Comparison of ENCODE assay signal across 12 cellular contexts in genomic region chr7:134448359-134449229, GRCh38. TPM values are rescaled to one million over a fixed set of nuclear protein-coding genes. Genes with fewer than 3 reads are reported as not detected.
A peak's percentile ranks its signal among the peaks of the same experiment; 100 is the strongest.
DNase-seq lines count a peak whose midpoint lies in the region; ATAC-seq, FAIRE-seq and TF ChIP-seq lines count a peak whose summit lies in the region.
"Had no signal": no experiment of that assay in that cellular context is flagged by ENCODE, and none has a peak within 500 bp of the region (broad histone marks: within the 10 kb centered on the region; RNA-seq: fewer than 3 reads in every experiment).

No MANE protein-coding gene starts in this region.

- POLR2A ChIA-PET in OCI-LY7 (lab: Charles Lee): interaction anchor here (1.7 kb wide), 1 partner anchor 10 kb away, joined by 5 read pairs; no protein-coding TSS in a partner anchor

- H3K36me3 ChIP-seq in keratinocyte (ENCODE audit: control insufficient read depth in 2 of 2, extremely low read depth in 1 of 2, insufficient read depth in 2 of 2, low read length in 2 of 2) (peaks cover 26 to 36% of the 10 kb centered on the region in 2 experiments), OCI-LY7 (ENCODE audit: insufficient read depth, low read length) (peaks cover 83% of the 10 kb centered on the region)
- H3K36me3 ChIP-seq: ovary had no signal

- no peaks in the 10 kb centered on the region for H3K9me2 ChIP-seq in OCI-LY7 (ENCODE audit: insufficient read depth, low read length)

- H2AFZ ChIP-seq in keratinocyte (ENCODE audit: control insufficient read depth, low read length) (peak overlapping the region; percentile 50), OCI-LY7 (ENCODE audit: low read length) (no peak overlapping the region)

- H3K4me2 ChIP-seq in keratinocyte (ENCODE audit: control insufficient read depth, extremely low read depth, insufficient read depth, low read depth, low read length) (peak overlapping the region; percentile 45), OCI-LY7 (ENCODE audit: low read length) (no peak overlapping the region)

- no peaks in the 10 kb centered on the region for H3K9me3 ChIP-seq in keratinocyte (ENCODE audit: control insufficient read depth, low read depth, low read length)
- H3K9me3 ChIP-seq in OCI-LY7 (ENCODE audit: low read length): no peaks in the 10 kb centered on the region
- H3K9me3 ChIP-seq: ovary, SJCRH30, thyroid gland had no signal

- dilution Hi-C loops in keratinocyte (cut with MboI; ENCODE audit: extremely low pct_ligation_motif_present, low sequenced_read_pairs): no loop called here

- intact Hi-C loops in OCI-LY7 (cut with micrococcal nuclease; ENCODE audit: unreplicated experiment): no loop called here

- FAIRE-seq in keratinocyte (lab: Jason Lieb, UNC): no peak

- ATAC-seq in GM19467 (IDR thresholded peaks at IDR 0.05; ENCODE audit: unreplicated experiment): no peak

- CTCF ChIA-PET in OCI-LY7 (lab: Charles Lee; ENCODE audit: unreplicated experiment): interaction anchor here (0.7 kb wide), 1 partner anchor 186 kb away, joined by 3 read pairs; no protein-coding TSS in a partner anchor

- no peak overlapping the region for H3K4me3 ChIP-seq in AG10803 (ENCODE audit: low read length)
- no peak overlapping the region for H3K4me3 ChIP-seq in keratinocyte (ENCODE audit: control insufficient read depth in 2 of 3, extremely low read depth in 1 of 3, insufficient read depth in 2 of 3, low read depth in 1 of 3, low read length in 3 of 3)
- H3K4me3 ChIP-seq in OCI-LY7 (ENCODE audit: low read depth, low read length, poor library complexity, severe bottlenecking): no peak overlapping the region
- H3K4me3 ChIP-seq: cardiac muscle cell, ovary, SJCRH30, thyroid gland had no signal

- TF ChIP-seq CTCF in AG10803 (conservative IDR thresholded peaks at IDR 0.05; ENCODE audit: low read length) (no peak), keratinocyte (optimal IDR thresholded peaks at IDR 0.05 in 1 of 3, IDR thresholded peaks at IDR 0.05 in 1 of 3, conservative IDR thresholded peaks at IDR 0.05 in 1 of 3; ENCODE audit: extremely low read depth in 1 of 3, insufficient read depth in 2 of 3, low read length in 3 of 3) (no peak), OCI-LY7 (conservative IDR thresholded peaks at IDR 0.05; ENCODE audit: low read length) (no peak)

- peak overlapping the region; percentile 1 for H3K9ac ChIP-seq in keratinocyte (ENCODE audit: control insufficient read depth, extremely low read depth, insufficient read depth, low read length)

- peaks cover 28% of the 10 kb centered on the region for H3K4me1 ChIP-seq in keratinocyte (ENCODE audit: control insufficient read depth, extremely low read depth, insufficient read depth, low read length)
- H3K4me1 ChIP-seq in OCI-LY7 (ENCODE audit: insufficient read depth, low read length, poor library complexity, severe bottlenecking): no peaks in the 10 kb centered on the region

- no peaks in the 10 kb centered on the region for H3K27me3 ChIP-seq in keratinocyte (ENCODE audit: control insufficient read depth, extremely low read depth, insufficient read depth, low read length)
- H3K27me3 ChIP-seq: cardiac muscle cell, ovary, SJCRH30, thyroid gland had no signal

- no peaks in the 10 kb centered on the region for H3K9me1 ChIP-seq in keratinocyte (ENCODE audit: control insufficient read depth, extremely low read depth, insufficient read depth, low read length)

- DNase-seq in AG10803 (ENCODE audit: low read depth) (peak; percentile 90), HT1080 (ENCODE audit: low read depth) (peak; percentile 89), amniotic epithelial cell (ENCODE audit: low read depth) (peak; percentile 79), keratinocyte (ENCODE audit: low read depth, low spot score) (no peak), OCI-LY7 (ENCODE audit: low spot score) (no peak), NCI-H187 treated with DMSO at 0.1 percent for 48 hours (lab: John Stamatoyannopoulos, UW) (no peak)
- no peak for DNase-seq in stimulated activated CD4-positive, alpha-beta T cell treated with anti-CD3 and anti-CD28 coated beads, Interleukin-2, amount 100 ng/mL, for 24 hours
- DNase-seq: ovary, SJCRH30 had no signal

- H3K79me2 ChIP-seq in keratinocyte (ENCODE audit: control insufficient read depth, insufficient read depth, low read length) (peaks cover 7% of the 10 kb centered on the region), OCI-LY7 (ENCODE audit: insufficient read depth, low read depth, low read length) (peaks cover 4% of the 10 kb centered on the region; the same call in 1 of the 2 replicates)

- H4K20me1 ChIP-seq in keratinocyte (ENCODE audit: control insufficient read depth, extremely low read depth, insufficient read depth, low read length) (no peaks in the 10 kb centered on the region), OCI-LY7 (ENCODE audit: insufficient read depth, low read length) (no peaks in the 10 kb centered on the region)

- H3K27ac ChIP-seq in keratinocyte (ENCODE audit: control insufficient read depth, insufficient read depth, low read length): peak overlapping the region; percentile 59
- no peak overlapping the region for H3K27ac ChIP-seq in OCI-LY7 (ENCODE audit: low read depth, low read length, poor library complexity, severe bottlenecking)
- H3K27ac ChIP-seq: cardiac muscle cell, ovary, SJCRH30 had no signal

- no TSS peak for BruUV-seq in OCI-LY7 (replicated peaks; lab: Mats Ljungman, UMichigan)

RNA-seq across cellular contexts. Expression of gene AKR1B1, which starts 10.3 kb away (rescaled TPM):
- total RNA-seq in HT1080 (2014; rRNA removed; shearing (Covaris generic)): 112 and 123 TPM in 2 replicates
- 139 and 147 TPM in 2 replicates for polyA plus RNA-seq in HT1080 (2015; cell fraction: cytosol; rRNA removed)
- 122 and 128 TPM in 2 replicates for polyA plus RNA-seq in HT1080 (2015; cell fraction: nucleus; rRNA removed)
- 139 to 153 TPM (median 148 TPM) in 3 replicates for polyA plus RNA-seq in keratinocyte
- 24.6 TPM for polyA plus RNA-seq in keratinocyte (2011; ENCODE audit: low read depth)
- polyA plus RNA-seq in keratinocyte (2011; cell fraction: cytosol; rRNA removed): 139 and 152 TPM in 2 replicates
- polyA plus RNA-seq in keratinocyte (2011; cell fraction: nucleus; rRNA removed): 101 TPM in 2 replicates
- polyA plus RNA-seq in keratinocyte (2012; ENCODE audit: low replicate concordance): 74.8 and 101 TPM in 2 replicates
- 53.3 to 104 TPM (median 77.8 TPM) in 3 replicates for polyA minus RNA-seq in keratinocyte
- polyA minus RNA-seq in keratinocyte (2011; cell fraction: cytosol; rRNA and poly(A)+ RNA removed): 69.1 TPM
- polyA minus RNA-seq in keratinocyte (2011; cell fraction: nucleus; rRNA and poly(A)+ RNA removed): 20.8 and 30.0 TPM in 2 replicates
- 66.4 and 75.7 TPM in 2 replicates for total RNA-seq in OCI-LY7 (2014; rRNA removed; shearing (Covaris generic))
- 162 and 167 TPM in 2 replicates for total RNA-seq in OCI-LY7 (2022)

Comparison
In these comparisons a context has a peak if more than half of its experiments do, and no peak if none do; other contexts are left out.
1. DNase-seq: peak in AG10803 (single experiment), HT1080 (single experiment) and amniotic epithelial cell (single experiment); none in keratinocyte (single experiment), OCI-LY7 (single experiment), stimulated activated CD4-positive, alpha-beta T cell treated with anti-CD3 and anti-CD28 coated beads, Interleukin-2, amount 100 ng/mL, for 24 hours (0 of 2) and NCI-H187 treated with DMSO at 0.1 percent for 48 hours (single experiment).